In genomic region chr14:55127491-55127951, GRCh38 we compare ENCODE assay signal across 15 cellular contexts. TPM values are rescaled to one million over a fixed set of nuclear protein-coding genes. Genes with fewer than 3 reads are reported as not detected.
DNase-seq lines count a peak whose midpoint lies in the region; ATAC-seq, FAIRE-seq and TF ChIP-seq lines count a peak whose summit lies in the region.
"Had no signal": no experiment of that assay in that cellular context is flagged by ENCODE, and none has a peak within 500 bp of the region (broad histone marks: within the 10 kb centered on the region; RNA-seq: fewer than 3 reads in every experiment).

No MANE protein-coding gene starts in this region.

- peaks cover 28% of the 10 kb centered on the region for H3K4me1 ChIP-seq in astrocyte (ENCODE audit: insufficient read depth, low read length)
- H3K4me1 ChIP-seq in mucosa of descending colon (ENCODE audit: low read depth), result peaks cover 50% of the 10 kb centered on the region

- no peak for FAIRE-seq in astrocyte (lab: Jason Lieb, UNC)

- no peaks in the 10 kb centered on the region for H3K27me3 ChIP-seq in astrocyte (ENCODE audit: insufficient read depth, low read length)

- H3K9ac ChIP-seq in astrocyte (ENCODE audit: low read length), result no peak overlapping the region

- no peak overlapping the region for H3K4me3 Mint-ChIP-seq in astrocyte (ENCODE audit: unreplicated experiment)
- H3K4me3 Mint-ChIP-seq: activated naive CD8-positive, alpha-beta T cell treated with anti-CD3 and anti-CD28 coated beads, Interleukin-2, amount 50 U/mL, for 24 hours; stimulated activated memory B cell treated with anti-CD40 and anti-IgM and Interleukin-4, amounts not matched to agents 10 μg/mL and 1 μg/mL and 100 μg/mL, for 72 hours had no signal

- peaks cover 2% of the 10 kb centered on the region for H3K36me3 Mint-ChIP-seq in astrocyte (ENCODE audit: low read depth, unreplicated experiment)
- H3K36me3 Mint-ChIP-seq: naive B cell; stimulated activated memory B cell treated with anti-CD40 and anti-IgM and Interleukin-4, amounts not matched to agents 10 μg/mL and 1 μg/mL and 100 μg/mL, for 72 hours; T-cell had no signal

- H3K4me2 ChIP-seq in astrocyte (ENCODE audit: low read length), result no peak overlapping the region

- H3K4me1 Mint-ChIP-seq in astrocyte (ENCODE audit: low read depth, unreplicated experiment), result peaks cover 35% of the 10 kb centered on the region

- intact Hi-C loops in mucosa of descending colon (cut with DNase I, micrococcal nuclease), result no loop called here

- TF ChIP-seq CTCF in astrocyte (IDR thresholded peaks at IDR 0.05; ENCODE audit: insufficient read depth, low read depth, low read length) (no peak), mucosa of descending colon (IDR thresholded peaks at IDR 0.05) (no peak)

- H3K36me3 ChIP-seq in astrocyte (ENCODE audit: insufficient read depth, low read length) (no peaks in the 10 kb centered on the region), mucosa of descending colon (ENCODE audit: low read depth) (peaks cover 2% of the 10 kb centered on the region)
- H3K36me3 ChIP-seq: BE2C had no signal

- H3K27me3 Mint-ChIP-seq in astrocyte (ENCODE audit: low read depth, unreplicated experiment), result peaks cover 5% of the 10 kb centered on the region
- H3K27me3 Mint-ChIP-seq: stimulated activated memory B cell treated with anti-CD40 and anti-IgM and Interleukin-4, amounts not matched to agents 10 μg/mL and 1 μg/mL and 100 μg/mL, for 72 hours had no signal

- H3K9me3 ChIP-seq in astrocyte (ENCODE audit: insufficient read depth, low read depth, low read length) (no peaks in the 10 kb centered on the region), mucosa of descending colon (no peaks in the 10 kb centered on the region)
- H3K9me3 ChIP-seq: BE2C had no signal

- no peaks in the 10 kb centered on the region for H3K9me3 Mint-ChIP-seq in astrocyte (ENCODE audit: unreplicated experiment)
- H3K9me3 Mint-ChIP-seq: activated naive CD8-positive, alpha-beta T cell treated with anti-CD3 and anti-CD28 coated beads, Interleukin-2, amount 50 U/mL, for 24 hours; naive B cell; stimulated activated memory B cell treated with anti-CD40 and anti-IgM and Interleukin-4, amounts not matched to agents 10 μg/mL and 1 μg/mL and 100 μg/mL, for 72 hours; T-cell had no signal

- peak; percentile 21 for DNase-seq in AG08395 (ENCODE audit: low spot score)
- peak; percentile 49 for DNase-seq in HS-5 (ENCODE audit: low read depth)
- peak; percentile 78 for DNase-seq in astrocyte (ENCODE audit: low read depth)
- DNase-seq in mucosa of descending colon, result peak in 1 of 3 donors; percentile 69
- DNase-seq in NCI-H2171 (lab: John Stamatoyannopoulos, UW), result no peak
- DNase-seq in middle frontal gyrus (ENCODE audit: extremely low spot score, low spot score), result no peak
- no peak for DNase-seq in DMS53 (lab: John Stamatoyannopoulos, UW)
- DNase-seq: activated naive CD8-positive, alpha-beta T cell treated with anti-CD3 and anti-CD28 coated beads, Interleukin-2, amount 50 U/mL, for 24 hours; BE2C; effector memory CD4-positive, alpha-beta T cell; naive B cell; NCI-H1048; T-cell had no signal

- peaks cover 19% of the 10 kb centered on the region for H4K20me1 ChIP-seq in astrocyte (ENCODE audit: insufficient read depth, low read length)

- no peak overlapping the region for H2AFZ ChIP-seq in astrocyte (ENCODE audit: low read depth, low read length)

- peak; percentile 58 for ATAC-seq in mucosa of descending colon
- no peak for ATAC-seq in GM19395 (IDR thresholded peaks at IDR 0.05; ENCODE audit: unreplicated experiment)
- ATAC-seq: activated naive CD8-positive, alpha-beta T cell treated with anti-CD3 and anti-CD28 coated beads, Interleukin-2, amount 50 U/mL, for 24 hours; stimulated activated memory B cell treated with anti-CD40 and anti-IgM and Interleukin-4, amounts not matched to agents 10 μg/mL and 1 μg/mL and 100 μg/mL, for 72 hours; T-cell had no signal

- no peak overlapping the region for H3K27ac ChIP-seq in astrocyte (ENCODE audit: low read depth, low read length)

- H3K4me3 ChIP-seq in astrocyte (ENCODE audit: insufficient read depth, low read depth, low read length) (no peak overlapping the region), mucosa of descending colon (no peak overlapping the region)

- peaks cover 28% of the 10 kb centered on the region for H3K79me2 ChIP-seq in astrocyte (ENCODE audit: insufficient read depth, low read length)

- H3K27ac Mint-ChIP-seq in astrocyte (ENCODE audit: unreplicated experiment), result no peak overlapping the region
- H3K27ac Mint-ChIP-seq: activated naive CD8-positive, alpha-beta T cell treated with anti-CD3 and anti-CD28 coated beads, Interleukin-2, amount 50 U/mL, for 24 hours; stimulated activated memory B cell treated with anti-CD40 and anti-IgM and Interleukin-4, amounts not matched to agents 10 μg/mL and 1 μg/mL and 100 μg/mL, for 72 hours; T-cell had no signal

RNA-seq across cellular contexts. Expression of gene LGALS3, which starts 1.5 kb away (rescaled TPM):
- total RNA-seq in astrocyte (37.4 and 48.3 TPM in 2 replicates), mucosa of descending colon (1,000 to 10,000 TPM in 2 of 3 donors, 100 to 1,000 TPM in 1; 488 to 1,705 (median 1,380) TPM)

Comparison
In these comparisons a context has a peak if more than half of its experiments do, and no peak if none do; other contexts are left out.
1. DNase-seq: peak in AG08395 (single experiment), HS-5 (single experiment) and astrocyte (single experiment); none in NCI-H2171 (single experiment), middle frontal gyrus (single experiment) and DMS53 (single experiment).